Comparison of ENCODE assay signal across 23 cellular contexts in the genomic region with DNA sequence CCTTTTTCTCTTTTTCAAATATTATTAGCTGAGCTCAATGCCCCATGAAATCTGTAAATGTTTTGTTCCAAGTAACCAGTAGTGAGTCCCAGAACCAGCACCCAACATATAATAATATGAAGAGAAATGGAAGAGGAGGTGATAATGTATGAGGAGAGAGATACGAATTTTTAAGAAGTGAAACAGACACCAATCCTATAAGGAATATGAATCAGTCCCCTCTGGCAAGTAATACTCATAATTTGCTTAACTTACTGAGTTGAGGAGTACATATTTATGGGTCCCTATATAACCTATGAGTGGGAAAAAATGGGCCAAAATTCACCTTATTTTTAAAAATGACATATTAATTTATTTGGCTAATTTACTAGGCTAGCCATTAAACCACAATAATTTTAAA. TPM values are rescaled to one million over a fixed set of nuclear protein-coding genes. Genes with fewer than 3 reads are reported as not detected.
DNase-seq lines count a peak whose midpoint lies in the region; ATAC-seq, FAIRE-seq and TF ChIP-seq lines count a peak whose summit lies in the region.
"Had no signal": no experiment of that assay in that cellular context is flagged by ENCODE, and none has a peak within 500 bp of the region (broad histone marks: within the 10 kb centered on the region; RNA-seq: fewer than 3 reads in every experiment).

No MANE protein-coding gene starts in this region.

- no peaks in the 10 kb centered on the region for H3K9me3 ChIP-seq in HCT116 (ENCODE audit: control insufficient read depth in 1 of 2, insufficient read depth in 1 of 2, low read depth in 1 of 2, low read length in 2 of 2)
- no peaks in the 10 kb centered on the region for H3K9me3 ChIP-seq in H1 (ENCODE audit: insufficient read depth in 2 of 2, low read depth in 1 of 2, low read length in 1 of 2)
- H3K9me3 ChIP-seq in neuron (ENCODE audit: low read length): no peaks in the 10 kb centered on the region
- H3K9me3 ChIP-seq: A549, Caco-2, SK-N-SH had no signal

- H2BK12ac ChIP-seq in H1 (ENCODE audit: low read depth, low read length): no peak overlapping the region

- ATAC-seq in HCT116 (no peak), HG03175 (IDR thresholded peaks at IDR 0.05; ENCODE audit: unreplicated experiment) (no peak)
- ATAC-seq in activated naive CD4-positive, alpha-beta T cell treated with anti-CD3 and anti-CD28 coated beads, Interleukin-2, amount 50 U/mL, for 72 hours: no peak
- ATAC-seq: A549, Panc1 had no signal

- no peak overlapping the region for H2BK15ac ChIP-seq in H1 (ENCODE audit: low read length)

- no peak overlapping the region for H3K23ac ChIP-seq in H1 (ENCODE audit: insufficient read length)

- no peaks in the 10 kb centered on the region for H3K79me1 ChIP-seq in H1 (ENCODE audit: low read depth, low read length)

- no peak overlapping the region for H2BK120ac ChIP-seq in H1 (replicated peaks; ENCODE audit: low read depth, low read length)

- H4K8ac ChIP-seq in H1 (ENCODE audit: extremely low read depth, insufficient read depth, low read length): no peak overlapping the region

- H3K36me3 ChIP-seq in HCT116 (ENCODE audit: control insufficient read depth in 1 of 2, insufficient read depth in 2 of 2, low read length in 2 of 2) (no peaks in the 10 kb centered on the region), H1 (ENCODE audit: control insufficient read depth in 2 of 4, insufficient read depth in 4 of 4, low read length in 3 of 4) (no peaks in the 10 kb centered on the region), neuron (ENCODE audit: insufficient read depth, low read length) (no peaks in the 10 kb centered on the region)

- no peak overlapping the region for H3K4ac ChIP-seq in H1 (replicated peaks; ENCODE audit: insufficient read length, low read depth, low read length)

- CTCF ChIA-PET in HCT116 (lab: Charles Lee) (no interaction called here), H1 (lab: Charles Lee; ENCODE audit: partially characterized antibody) (interaction anchor here (1.2 to 2.4 kb wide), 2 partner anchors 8 to 475 kb away, joined by 4 to 8 read pairs; a partner anchor contains a TSS)

- no peak overlapping the region for H3K9ac ChIP-seq in HCT116 (ENCODE audit: low read length)
- H3K9ac ChIP-seq in H1 (replicated peaks in 1 of 4; ENCODE audit: extremely low read depth in 1 of 4, low read depth in 3 of 4, low read length in 3 of 4): no peak overlapping the region
- H3K9ac ChIP-seq: SK-N-SH had no signal

- no peak overlapping the region for H3K4me2 ChIP-seq in HCT116 (ENCODE audit: low read length)
- no peak overlapping the region for H3K4me2 ChIP-seq in H1 (ENCODE audit: insufficient read depth in 1 of 2, low read depth in 2 of 2, low read length in 2 of 2)
- H3K4me2 ChIP-seq: A549, SK-N-SH had no signal

- H3K27me3 ChIP-seq in HCT116 (ENCODE audit: insufficient read depth, low read length) (no peaks in the 10 kb centered on the region), H1 (replicated peaks in 1 of 4; ENCODE audit: control insufficient read depth in 3 of 4, extremely low read depth in 1 of 4, insufficient read depth in 3 of 4, low read length in 3 of 4) (no peaks in the 10 kb centered on the region), neuron (ENCODE audit: insufficient read depth, low read length) (no peaks in the 10 kb centered on the region)

- H3K14ac ChIP-seq in H1 (ENCODE audit: insufficient read length): no peak overlapping the region

- H3K27ac ChIP-seq in HCT116 (ENCODE audit: low read depth, low read length): no peak overlapping the region
- H3K27ac ChIP-seq in VCaP: peak overlapping the region; percentile 98
- H3K27ac ChIP-seq in H1 (ENCODE audit: low read depth, low read length): no peak overlapping the region
- H3K27ac ChIP-seq: A549 had no signal

- H3K23me2 ChIP-seq in H1 (ENCODE audit: low read depth, low read length): no peaks in the 10 kb centered on the region; the same call in 1 of the 2 replicates

- H3K4me1 ChIP-seq in HCT116 (ENCODE audit: control insufficient read depth in 1 of 2, insufficient read depth in 2 of 2, low read length in 2 of 2): no peaks in the 10 kb centered on the region
- peaks cover 0 to 6% (median 2%) of the 10 kb centered on the region in 4 experiments; a peak in 2 of 7 replicates for H3K4me1 ChIP-seq in H1 (replicated peaks in 1 of 4; ENCODE audit: control insufficient read depth in 3 of 4, insufficient read depth in 4 of 4, low read length in 3 of 4)
- peaks cover 2% of the 10 kb centered on the region for H3K4me1 ChIP-seq in neuron (ENCODE audit: insufficient read depth, low read length)

- DNase-seq in HCT116 (ENCODE audit: low read depth, low spot score): no peak
- DNase-seq in H1 (ENCODE audit: low read depth in 1 of 2, low spot score in 2 of 2): no peak
- DNase-seq in GM13976 (ENCODE audit: low spot score): no peak
- no peak for DNase-seq in activated naive CD4-positive, alpha-beta T cell treated with anti-CD3 and anti-CD28 coated beads, Interleukin-2, amount 50 U/mL, for 72 hours (ENCODE audit: low spot score in 2 of 2)
- DNase-seq: C1 segment of cervical spinal cord; Caco-2; CD4-positive, alpha-beta memory T cell; GF-D8; NCI-H1092; NCI-H1417 treated with DMSO at 0.1 percent for 48 hours; NCI-H1694 treated with DMSO at 0.1 percent for 48 hours; NCI-H2081; NCI-H2227 treated with DMSO at 0.1 percent for 48 hours; NCI-H510A; SIG-M5; SK-N-SH had no signal

- H3K18ac ChIP-seq in H1 (ENCODE audit: extremely low read depth, low read length): no peak overlapping the region

- TF ChIP-seq RAD21 in HCT116 (IDR thresholded peaks at IDR 0.05; ENCODE audit: low read depth) (no peak), H1 (IDR thresholded peaks at IDR 0.05 in 1 of 2, conservative IDR thresholded peaks at IDR 0.05 in 1 of 2; ENCODE audit: low read depth in 2 of 2, low read length in 2 of 2) (no peak)

- no peak overlapping the region for H3K56ac ChIP-seq in H1 (replicated peaks; ENCODE audit: insufficient read length, low read depth, low read length)

- no peak overlapping the region for H2BK20ac ChIP-seq in H1 (ENCODE audit: low read length)

- H3K9me3 Mint-ChIP-seq in activated naive CD4-positive, alpha-beta T cell treated with anti-CD3 and anti-CD28 coated beads, Interleukin-2, amount 50 U/mL, for 72 hours: no peaks in the 10 kb centered on the region
- H3K9me3 Mint-ChIP-seq: CD4-positive, alpha-beta memory T cell had no signal

- H3K4me3 ChIP-seq in HCT116 (replicated peaks in 1 of 2; ENCODE audit: low read depth in 1 of 2, low read length in 2 of 2) (no peak overlapping the region), H1 (ENCODE audit: extremely low read depth in 1 of 4, insufficient read depth in 2 of 4, low read depth in 3 of 4, low read length in 4 of 4) (no peak overlapping the region), neuron (ENCODE audit: low read length) (no peak overlapping the region)
- H3K4me3 ChIP-seq: A549 had no signal

- no peaks in the 10 kb centered on the region for H3K79me2 ChIP-seq in HCT116 (ENCODE audit: insufficient read depth, low read length)
- H3K79me2 ChIP-seq in H1 (ENCODE audit: control insufficient read depth in 1 of 2, insufficient read depth in 2 of 2, low read length in 2 of 2): no peaks in the 10 kb centered on the region

- no peak for TF ChIP-seq CTCF in HCT116 (IDR thresholded peaks at IDR 0.05 in 2 of 3, conservative IDR thresholded peaks at IDR 0.05 in 1 of 3; ENCODE audit: borderline replicate concordance in 1 of 3, insufficient read depth in 1 of 3, low read depth in 2 of 3, low read length in 2 of 3)
- no peak for TF ChIP-seq CTCF in VCaP (conservative IDR thresholded peaks at IDR 0.05)
- no peak for TF ChIP-seq CTCF in H1 (IDR thresholded peaks at IDR 0.05; ENCODE audit: control extremely low read depth in 1 of 3, insufficient read depth in 1 of 3, low read depth in 1 of 3, low read length in 3 of 3)
- TF ChIP-seq CTCF in GM13976 (IDR thresholded peaks at IDR 0.05; ENCODE audit: borderline replicate concordance, control extremely low read depth, extremely low read depth, insufficient read depth, missing control alignments): no peak

- H3K27ac Mint-ChIP-seq in activated naive CD4-positive, alpha-beta T cell treated with anti-CD3 and anti-CD28 coated beads, Interleukin-2, amount 50 U/mL, for 72 hours: no peak overlapping the region

- no peaks in the 10 kb centered on the region for H3K9me2 ChIP-seq in HCT116 (ENCODE audit: insufficient read depth)
- H3K9me2 ChIP-seq: SK-N-SH had no signal

- H2AFZ ChIP-seq in HCT116 (ENCODE audit: low read depth, low read length, poor library complexity, severe bottlenecking): peak overlapping the region; percentile 48
- peak overlapping the region; percentile 68; the same call in 1 of the 2 replicates for H2AFZ ChIP-seq in H1 (ENCODE audit: low read length)
- peak overlapping the region; percentile 80 for H2AFZ ChIP-seq in neuron (ENCODE audit: low read depth, low read length)

- POLR2A ChIA-PET in HCT116 (lab: Charles Lee) (no interaction called here), H1 (lab: Charles Lee; ENCODE audit: partially characterized antibody) (no interaction called here)

- no peaks in the 10 kb centered on the region for H3K36me3 Mint-ChIP-seq in activated naive CD4-positive, alpha-beta T cell treated with anti-CD3 and anti-CD28 coated beads, Interleukin-2, amount 50 U/mL, for 72 hours
- H3K36me3 Mint-ChIP-seq: CD4-positive, alpha-beta memory T cell had no signal

- H4K20me1 ChIP-seq in HCT116 (ENCODE audit: insufficient read depth) (no peaks in the 10 kb centered on the region), H1 (replicated peaks in 1 of 2; ENCODE audit: control insufficient read depth in 1 of 2, insufficient read depth in 2 of 2, low read length in 2 of 2) (no peaks in the 10 kb centered on the region)

- no peak for TF ChIP-seq EP300 in H1 (IDR thresholded peaks at IDR 0.05; ENCODE audit: borderline replicate concordance in 1 of 2, low read depth in 2 of 2, low read length in 2 of 2)

- no peak overlapping the region for H4K91ac ChIP-seq in H1 (replicated peaks; ENCODE audit: insufficient read length, low read length)

- intact Hi-C loops in HCT116 (cut with micrococcal nuclease): no loop called here

- RAD21 ChIA-PET in HCT116 (lab: Charles Lee; ENCODE audit: low non-redundant PET in 1 of 2, low total read pairs in 2 of 2, uncharacterized antibody in 2 of 2, unreplicated experiment in 2 of 2): no interaction called here

- no peak for FAIRE-seq in H1 (lab: Jason Lieb, UNC)
- FAIRE-seq: A549, GM12891, H54 had no signal

- H4K5ac ChIP-seq in H1 (ENCODE audit: insufficient read length, low read depth, low read length): no peak overlapping the region

- TF ChIP-seq POLR2A in HCT116 (IDR thresholded peaks at IDR 0.05; ENCODE audit: borderline replicate concordance, extremely low read depth, insufficient read depth, insufficient read length) (no peak), H1 (IDR thresholded peaks at IDR 0.05; ENCODE audit: control extremely low read depth in 1 of 2, low read depth in 2 of 2, low read length in 2 of 2) (no peak)

- H2AK5ac ChIP-seq in H1 (ENCODE audit: low read depth, low read length): no peak overlapping the region

- in situ Hi-C loops in GM13976 (cut with MboI; ENCODE audit: low sequenced_read_pairs, unreplicated experiment): no loop called here

- WGBS in H1 (ENCODE audit: extremely low coverage in 1 of 2, insufficient coverage in 1 of 2, insufficient read length in 1 of 2, insufficient replicate concordance in 2 of 2, low coverage in 1 of 2, low lambda C conversion rate in 2 of 2, missing lambda C conversion rate in 1 of 2), 2 experiments: 65 to 100% methylated on average over 1 of the region's 1 CpG

- BruUV-seq in HCT116 (replicated peaks; lab: Mats Ljungman, UMichigan): no TSS peak

- no peak overlapping the region for H2BK5ac ChIP-seq in H1 (ENCODE audit: low read depth, low read length)

RNA-seq across cellular contexts. Expression of a gene that starts 8.4 kb away (rescaled TPM):
- 32.3 TPM for total RNA-seq in HCT116 (2021; ENCODE audit: unreplicated experiment)
- polyA plus RNA-seq in HCT116 (2012): 6.8 and 8.8 TPM in 2 replicates
- total RNA-seq in H1 (2021; fragmentation: NEBNext Ultra II Directional; extraction: Animal tissue kit (Norgen Biotek cat#: 25700)): 29.5 and 30.6 TPM in 2 replicates
- 7.3 and 8.6 TPM in 2 replicates for polyA plus RNA-seq in H1 (2011; rRNA removed)
- polyA plus RNA-seq in H1 (2011; cell fraction: cytosol; rRNA removed): 10.4 TPM
- polyA plus RNA-seq in H1 (2011; cell fraction: nucleus; rRNA removed): 6.0 TPM
- 12.7 to 16.0 TPM (median 15.1 TPM) in 4 replicates for polyA plus RNA-seq in H1 (2012, experiment 1 of 2)
- 1.9 TPM for polyA plus RNA-seq in H1 (2012, experiment 2 of 2)
- polyA plus RNA-seq in H1 (2013, experiment 1 of 2): 18.1 TPM
- polyA plus RNA-seq in H1 (2013, experiment 2 of 2): 16.8 TPM
- polyA minus RNA-seq in H1 (2011; rRNA and poly(A)+ RNA removed): 10.1 and 14.5 TPM in 2 replicates
- 9.8 TPM for polyA minus RNA-seq in H1 (2011; cell fraction: cytosol; rRNA and poly(A)+ RNA removed)
- polyA minus RNA-seq in H1 (2011; cell fraction: nucleus; rRNA and poly(A)+ RNA removed): 21.6 TPM
- 10 to 100 TPM; 18.0 to 22.4 TPM for total RNA-seq in activated naive CD4-positive, alpha-beta T cell treated with anti-CD3 and anti-CD28 coated beads, Interleukin-2, amount 50 U/mL, for 72 hours
